Comparison of ENCODE assay signal across 17 cellular contexts in genomic region chr2:200757414-200757813, GRCh38. TPM values are rescaled to one million over a fixed set of nuclear protein-coding genes. Genes with fewer than 3 reads are reported as not detected.
DNase-seq lines count a peak whose midpoint lies in the region; ATAC-seq and TF ChIP-seq lines count a peak whose summit lies in the region.
"Had no signal": no experiment of that assay in that cellular context is flagged by ENCODE, and none has a peak within 500 bp of the region (broad histone marks: within the 10 kb centered on the region; RNA-seq: fewer than 3 reads in every experiment).

No MANE protein-coding gene starts in this region.

- H3K4me3 ChIP-seq in SK-N-SH (ENCODE audit: low read depth in 2 of 2, low read length in 1 of 2), result no peak overlapping the region
- H3K4me3 ChIP-seq: cardiac muscle cell, tibial nerve had no signal

- no peaks in the 10 kb centered on the region for H3K9me3 ChIP-seq in SK-N-SH
- H3K9me3 ChIP-seq: tibial nerve had no signal

- TF ChIP-seq RAD21 in SK-N-SH (IDR thresholded peaks at IDR 0.05; ENCODE audit: low read length), result no peak

- H3K79me2 ChIP-seq in SK-N-SH (ENCODE audit: insufficient read depth), result no peaks in the 10 kb centered on the region

- POLR2A ChIA-PET in SK-N-SH (lab: Yijun Ruan, JAX), result no interaction called here

- H3K27me3 Mint-ChIP-seq in nephron (ENCODE audit: low read depth), result peaks cover 6% of the 10 kb centered on the region

- peaks cover 23% of the 10 kb centered on the region for H3F3A ChIP-seq in SK-N-SH (replicated peaks; ENCODE audit: insufficient read depth)

- TF ChIP-seq CTCF in SK-N-SH (IDR thresholded peaks at IDR 0.05) (no peak), nephron (IDR thresholded peaks at IDR 0.05; ENCODE audit: unreplicated experiment in 3 of 3) (no peak)

- H3K4me1 ChIP-seq in SK-N-SH (ENCODE audit: control insufficient read depth in 1 of 2, insufficient read depth in 2 of 2, low read depth in 1 of 2, low read length in 1 of 2), result peaks cover 8 to 37% of the 10 kb centered on the region in 2 experiments

- 38% methylated on average over 4 of the region's 4 CpGs for WGBS in SK-N-SH (ENCODE audit: low lambda C conversion rate)

- H3K27ac ChIP-seq in SK-N-SH (ENCODE audit: low read depth in 2 of 2, low read length in 1 of 2), result peak overlapping the region; percentile 36 to 64
- H3K27ac ChIP-seq: cardiac muscle cell had no signal

- ATAC-seq in HG02943 (IDR thresholded peaks at IDR 0.05; ENCODE audit: low read depth, unreplicated experiment) (peak; percentile 15), GM21367 (IDR thresholded peaks at IDR 0.05; ENCODE audit: unreplicated experiment) (no peak)
- ATAC-seq: activated T-cell treated with anti-CD3 and anti-CD28 coated beads, Interleukin-2, amount 50 U/mL, for 4 hours had no signal

- peak overlapping the region; percentile 37 for H2AFZ ChIP-seq in SK-N-SH (ENCODE audit: low read depth)

- CTCF ChIA-PET in SK-N-SH (lab: Yijun Ruan, JAX), result interaction anchor here (1.2 to 1.5 kb wide), 2 partner anchors 10 to 44 kb away, joined by 3 read pairs; no protein-coding TSS in a partner anchor

- H3K27ac Mint-ChIP-seq in nephron, result peak overlapping the region in 2 of 3 experiments; percentile 13 to 70
- H3K27ac Mint-ChIP-seq: activated naive CD8-positive, alpha-beta T cell treated with anti-CD3 and anti-CD28 coated beads, Interleukin-2, amount 10 ng/mL, durations not matched to agents 7 days and 5 days; stimulated activated effector memory CD8-positive, alpha-beta T cell treated with anti-CD3 and anti-CD28 coated beads, Interleukin-12 subunit alpha, Interleukin-12 subunit beta, amount 100 ng/mL, for 72 hours had no signal

- H3K9ac ChIP-seq in SK-N-SH, result no peak overlapping the region

- H3K9me2 ChIP-seq in SK-N-SH, result no peaks in the 10 kb centered on the region

- peaks cover 9% of the 10 kb centered on the region for H3K4me1 Mint-ChIP-seq in nephron
- H3K4me1 Mint-ChIP-seq: activated naive CD8-positive, alpha-beta T cell treated with anti-CD3 and anti-CD28 coated beads, Interleukin-2, amount 10 ng/mL, durations not matched to agents 7 days and 5 days; stimulated activated effector memory CD8-positive, alpha-beta T cell treated with anti-CD3 and anti-CD28 coated beads, Interleukin-12 subunit alpha, Interleukin-12 subunit beta, amount 100 ng/mL, for 72 hours had no signal

- no peaks in the 10 kb centered on the region for H3K36me3 Mint-ChIP-seq in nephron (ENCODE audit: low read depth)
- H3K36me3 Mint-ChIP-seq: activated naive CD8-positive, alpha-beta T cell treated with anti-CD3 and anti-CD28 coated beads, Interleukin-2, amount 10 ng/mL, durations not matched to agents 7 days and 5 days; stimulated activated effector memory CD8-positive, alpha-beta T cell treated with anti-CD3 and anti-CD28 coated beads, Interleukin-12 subunit alpha, Interleukin-12 subunit beta, amount 100 ng/mL, for 72 hours had no signal

- H3K36me3 ChIP-seq in SK-N-SH (replicated peaks in 1 of 2; ENCODE audit: control insufficient read depth in 1 of 2, insufficient read depth in 2 of 2, low read length in 1 of 2), result no peaks in the 10 kb centered on the region
- H3K36me3 ChIP-seq: cardiac muscle cell, tibial nerve had no signal

- no peak for TF ChIP-seq EP300 in SK-N-SH (IDR thresholded peaks at IDR 0.05; ENCODE audit: borderline replicate concordance in 1 of 2, low read depth in 1 of 2, low read length in 1 of 2)

- no peaks in the 10 kb centered on the region for H4K20me1 ChIP-seq in SK-N-SH (ENCODE audit: insufficient read depth)

- no peaks in the 10 kb centered on the region for H3K9me3 Mint-ChIP-seq in nephron
- H3K9me3 Mint-ChIP-seq: activated naive CD8-positive, alpha-beta T cell treated with anti-CD3 and anti-CD28 coated beads, Interleukin-2, amount 10 ng/mL, durations not matched to agents 7 days and 5 days; activated T-cell treated with anti-CD3 and anti-CD28 coated beads, Interleukin-2, amount 50 U/mL, for 4 hours; stimulated activated effector memory CD8-positive, alpha-beta T cell treated with anti-CD3 and anti-CD28 coated beads, Interleukin-12 subunit alpha, Interleukin-12 subunit beta, amount 100 ng/mL, for 72 hours had no signal

- no peak overlapping the region for H3K4me3 Mint-ChIP-seq in nephron
- H3K4me3 Mint-ChIP-seq: activated naive CD8-positive, alpha-beta T cell treated with anti-CD3 and anti-CD28 coated beads, Interleukin-2, amount 10 ng/mL, durations not matched to agents 7 days and 5 days; activated T-cell treated with anti-CD3 and anti-CD28 coated beads, Interleukin-2, amount 50 U/mL, for 4 hours; stimulated activated effector memory CD8-positive, alpha-beta T cell treated with anti-CD3 and anti-CD28 coated beads, Interleukin-12 subunit alpha, Interleukin-12 subunit beta, amount 100 ng/mL, for 72 hours had no signal

- H3K27me3 ChIP-seq in SK-N-SH (ENCODE audit: insufficient read depth), result no peaks in the 10 kb centered on the region
- H3K27me3 ChIP-seq: cardiac muscle cell, tibial nerve had no signal

- peak overlapping the region; percentile 31; the same call in 1 of the 2 replicates for H3K4me2 ChIP-seq in SK-N-SH

- DNase-seq in ELR (ENCODE audit: low read depth), result peak; percentile 13
- no peak for DNase-seq in SK-N-SH
- DNase-seq in inferior parietal cortex (ENCODE audit: extremely low spot score), result no peak
- no peak for DNase-seq in cerebellar cortex (ENCODE audit: low spot score)
- DNase-seq in GDM1 (lab: John Stamatoyannopoulos, UW), result no peak
- DNase-seq: activated CD4-positive, alpha-beta T cell treated with anti-CD3 and anti-CD28 coated beads, Interleukin-2, amount 50 U/mL, for 48 hours; activated naive CD8-positive, alpha-beta T cell treated with anti-CD3 and anti-CD28 coated beads, Interleukin-2, amount 10 ng/mL, durations not matched to agents 7 days and 5 days; activated T-cell treated with anti-CD3 and anti-CD28 coated beads, Interleukin-2, amount 50 U/mL, for 4 hours; AML-193; NCI-H1105 treated with DMSO at 0.1 percent for 48 hours; NCI-H2171 treated with DMSO at 0.1 percent for 48 hours had no signal

TF ChIP-seq in SK-N-SH, 30 proteins besides CTCF, POLR2A, EP300 and RAD21:
- TF ChIP-seq TEAD4 (IDR thresholded peaks at IDR 0.05; ENCODE audit: borderline replicate concordance, insufficient read depth), result no peak
- no peak for TF ChIP-seq USF2 (IDR thresholded peaks at IDR 0.05; ENCODE audit: borderline replicate concordance, low read depth, low read length)
- TF ChIP-seq RFX5 (IDR thresholded peaks at IDR 0.05; ENCODE audit: low read length), result no peak
- TF ChIP-seq PBX3 (IDR thresholded peaks at IDR 0.05), result no peak
- no peak for TF ChIP-seq POLR2AphosphoS5 (IDR thresholded peaks at IDR 0.05; ENCODE audit: low read depth, low read length)
- no peak for TF ChIP-seq RCOR1 (IDR thresholded peaks at IDR 0.05; ENCODE audit: low read length)
- TF ChIP-seq SMC3 (IDR thresholded peaks at IDR 0.05; ENCODE audit: low read depth, low read length), result no peak

RNA-seq across cellular contexts. Expression of gene BZW1, which starts 54.3 kb away (rescaled TPM):
- polyA plus RNA-seq in SK-N-SH (2012; rRNA removed), result 131 and 163 TPM in 2 replicates
- 164 and 173 TPM in 2 replicates for polyA plus RNA-seq in SK-N-SH (2012; cell fraction: cytosol; rRNA removed)
- polyA plus RNA-seq in SK-N-SH (2012; cell fraction: nucleus; rRNA removed), result 68.4 and 126 TPM in 2 replicates
